13 cellular contexts compared by ENCODE assay signal in genomic region chr5:121967187-121967586, GRCh38. TPM values are rescaled to one million over a fixed set of nuclear protein-coding genes. Genes with fewer than 3 reads are reported as not detected.
DNase-seq lines count a peak whose midpoint lies in the region; ATAC-seq and TF ChIP-seq lines count a peak whose summit lies in the region.
"Had no signal": no experiment of that assay in that cellular context is flagged by ENCODE, and none has a peak within 500 bp of the region (broad histone marks: within the 10 kb centered on the region; RNA-seq: fewer than 3 reads in every experiment).

No MANE protein-coding gene starts in this region.

- TF ChIP-seq CTCF in C4-2B (conservative IDR thresholded peaks at IDR 0.05) (peak; percentile 57), Loucy (conservative IDR thresholded peaks at IDR 0.05; ENCODE audit: low read length) (peak; percentile 47)

- H3K9ac ChIP-seq in Loucy (ENCODE audit: low read depth, low read length, poor library complexity, severe bottlenecking), result no peak overlapping the region

- no peak overlapping the region for H3K4me3 ChIP-seq in Loucy (ENCODE audit: low read length, poor library complexity, severe bottlenecking)

- H3K79me2 ChIP-seq in Loucy (ENCODE audit: insufficient read depth, low read length), result peaks cover 51% of the 10 kb centered on the region

- no peaks in the 10 kb centered on the region for H3K9me2 ChIP-seq in Loucy (replicated peaks; ENCODE audit: low read depth, low read length)

- no peaks in the 10 kb centered on the region for H3K9me3 ChIP-seq in Loucy (ENCODE audit: insufficient read depth, low read depth, low read length)

- H3K27me3 ChIP-seq in Loucy (ENCODE audit: insufficient read depth, low read length, poor library complexity, severe bottlenecking), result no peaks in the 10 kb centered on the region

- no peaks in the 10 kb centered on the region for H3F3A ChIP-seq in Loucy (ENCODE audit: low read depth)

- H3K36me3 ChIP-seq in Loucy (ENCODE audit: insufficient read depth, low read length), result no peaks in the 10 kb centered on the region

- H3K9me3 Mint-ChIP-seq in natural killer cell treated with Interleukin-12 subunit alpha and Interleukin-12 subunit beta and Interleukin-15 and Interleukin-18, amount 100 ng/mL, for 72 hours, result no peaks in the 10 kb centered on the region
- H3K9me3 Mint-ChIP-seq: activated T-cell treated with anti-CD3 and anti-CD28 coated beads, Interleukin-2, amount 50 U/mL, for 4 hours; effector memory CD8-positive, alpha-beta T cell had no signal

- H3K27me3 Mint-ChIP-seq in natural killer cell treated with Interleukin-12 subunit alpha and Interleukin-12 subunit beta and Interleukin-15 and Interleukin-18, amount 100 ng/mL, for 72 hours, result no peaks in the 10 kb centered on the region
- H3K27me3 Mint-ChIP-seq: effector memory CD8-positive, alpha-beta T cell had no signal

- peak overlapping the region; percentile 37 for H3K4me2 ChIP-seq in Loucy (ENCODE audit: low read depth, low read length, poor library complexity, severe bottlenecking)

- DNase-seq in cerebellar cortex (ENCODE audit: low spot score) (peak; percentile 5), midbrain (lab: John Stamatoyannopoulos, UW) (peak; percentile 3), hypothalamus (lab: John Stamatoyannopoulos, UW) (no peak), NCI-H1105 (lab: John Stamatoyannopoulos, UW) (no peak)
- DNase-seq in activated effector memory CD4-positive, alpha-beta T cell treated with Interleukin-2 at 50 U/mL for 16 hours, result no peak
- DNase-seq in natural killer cell treated with Interleukin-12 subunit alpha and Interleukin-12 subunit beta and Interleukin-15 and Interleukin-18, amount 100 ng/mL, for 72 hours (ENCODE audit: low spot score), result no peak
- DNase-seq: activated T-cell treated with anti-CD3 and anti-CD28 coated beads, Interleukin-2, amount 50 U/mL, for 4 hours; effector memory CD8-positive, alpha-beta T cell; NCI-H2029 treated with DMSO at 0.1 percent for 48 hours; stimulated activated CD4-positive, alpha-beta T cell treated with anti-CD3 and anti-CD28 coated beads, Interleukin-2, amount 100 ng/mL, for 24 hours had no signal

- no peak overlapping the region for H2AFZ ChIP-seq in Loucy (ENCODE audit: low read length)

- peaks cover 17% of the 10 kb centered on the region for H4K20me1 ChIP-seq in Loucy (ENCODE audit: insufficient read depth, low read length, poor library complexity, severe bottlenecking)

- no peak for ATAC-seq in natural killer cell treated with Interleukin-12 subunit alpha and Interleukin-12 subunit beta and Interleukin-15 and Interleukin-18, amount 100 ng/mL, for 72 hours
- ATAC-seq: activated T-cell treated with anti-CD3 and anti-CD28 coated beads, Interleukin-2, amount 50 U/mL, for 4 hours; effector memory CD8-positive, alpha-beta T cell had no signal

- no peak overlapping the region for H3K27ac Mint-ChIP-seq in natural killer cell treated with Interleukin-12 subunit alpha and Interleukin-12 subunit beta and Interleukin-15 and Interleukin-18, amount 100 ng/mL, for 72 hours
- H3K27ac Mint-ChIP-seq: effector memory CD8-positive, alpha-beta T cell; T-helper 1 cell treated with Interleukin-12 subunit alpha and Interleukin-12 subunit beta and Interleukin-4 antibody, amounts not matched to agents 30 μg/mL and 1 μg/mL, for 36 hours had no signal

- H3K4me3 Mint-ChIP-seq in natural killer cell treated with Interleukin-12 subunit alpha and Interleukin-12 subunit beta and Interleukin-15 and Interleukin-18, amount 100 ng/mL, for 72 hours, result no peak overlapping the region
- H3K4me3 Mint-ChIP-seq: activated T-cell treated with anti-CD3 and anti-CD28 coated beads, Interleukin-2, amount 50 U/mL, for 4 hours; effector memory CD8-positive, alpha-beta T cell; T-helper 1 cell treated with Interleukin-12 subunit alpha and Interleukin-12 subunit beta and Interleukin-4 antibody, amounts not matched to agents 30 μg/mL and 1 μg/mL, for 36 hours had no signal

- peaks cover 14% of the 10 kb centered on the region for H3K36me3 Mint-ChIP-seq in natural killer cell treated with Interleukin-12 subunit alpha and Interleukin-12 subunit beta and Interleukin-15 and Interleukin-18, amount 100 ng/mL, for 72 hours

- peaks cover 32 to 43% of the 10 kb centered on the region in 2 donors for H3K4me1 Mint-ChIP-seq in natural killer cell treated with Interleukin-12 subunit alpha and Interleukin-12 subunit beta and Interleukin-15 and Interleukin-18, amount 100 ng/mL, for 72 hours (ENCODE audit: low read depth in 2 of 2)

- H3K27ac ChIP-seq in C4-2B, result no peak overlapping the region

- peaks cover 2% of the 10 kb centered on the region for H3K4me1 ChIP-seq in Loucy (ENCODE audit: insufficient read depth, low read length, poor library complexity, severe bottlenecking)

RNA-seq across cellular contexts. Expression of gene SRFBP1, which starts 5.4 kb away (rescaled TPM):
- total RNA-seq in natural killer cell treated with Interleukin-12 subunit alpha and Interleukin-12 subunit beta and Interleukin-15 and Interleukin-18, amount 100 ng/mL, for 72 hours, result 10 to 100 TPM; 15.1 to 15.5 TPM

Comparison
In these comparisons a context has a peak if more than half of its experiments do, and no peak if none do; other contexts are left out.
1. DNase-seq: peak in cerebellar cortex (single experiment) and midbrain (single experiment); none in hypothalamus (0 of 51), activated effector memory CD4-positive, alpha-beta T cell treated with Interleukin-2 at 50 U/mL for 16 hours (single experiment), natural killer cell treated with Interleukin-12 subunit alpha and Interleukin-12 subunit beta and Interleukin-15 and Interleukin-18, amount 100 ng/mL, for 72 hours (single experiment) and NCI-H1105 (single experiment).